Comparison of ENCODE assay signal across 1 cellular context in genomic region chr15:77974098-77974414, GRCh38.
TF ChIP-seq lines count a peak whose summit lies in the region.

No MANE protein-coding gene starts in this region.

TF ChIP-seq in HepG2, 621 proteins besides CTCF, POLR2A, EP300 and RAD21:
- TF ChIP-seq ZNF142 (CRISPR knock-in tag; IDR thresholded peaks at IDR 0.05) = no peak
- TF ChIP-seq NBN (conservative IDR thresholded peaks at IDR 0.05) = no peak
- no peak for TF ChIP-seq ARID2 (CRISPR knock-in tag; IDR thresholded peaks at IDR 0.05; ENCODE audit: borderline replicate concordance)
- no peak for TF ChIP-seq GLI4 (CRISPR knock-in tag; IDR thresholded peaks at IDR 0.05; ENCODE audit: borderline replicate concordance)
- no peak for TF ChIP-seq ZBTB43 (CRISPR knock-in tag; conservative IDR thresholded peaks at IDR 0.05)
- no peak for TF ChIP-seq ZNF570 (CRISPR knock-in tag; IDR thresholded peaks at IDR 0.05; ENCODE audit: borderline replicate concordance)
- TF ChIP-seq, protein P1, sequence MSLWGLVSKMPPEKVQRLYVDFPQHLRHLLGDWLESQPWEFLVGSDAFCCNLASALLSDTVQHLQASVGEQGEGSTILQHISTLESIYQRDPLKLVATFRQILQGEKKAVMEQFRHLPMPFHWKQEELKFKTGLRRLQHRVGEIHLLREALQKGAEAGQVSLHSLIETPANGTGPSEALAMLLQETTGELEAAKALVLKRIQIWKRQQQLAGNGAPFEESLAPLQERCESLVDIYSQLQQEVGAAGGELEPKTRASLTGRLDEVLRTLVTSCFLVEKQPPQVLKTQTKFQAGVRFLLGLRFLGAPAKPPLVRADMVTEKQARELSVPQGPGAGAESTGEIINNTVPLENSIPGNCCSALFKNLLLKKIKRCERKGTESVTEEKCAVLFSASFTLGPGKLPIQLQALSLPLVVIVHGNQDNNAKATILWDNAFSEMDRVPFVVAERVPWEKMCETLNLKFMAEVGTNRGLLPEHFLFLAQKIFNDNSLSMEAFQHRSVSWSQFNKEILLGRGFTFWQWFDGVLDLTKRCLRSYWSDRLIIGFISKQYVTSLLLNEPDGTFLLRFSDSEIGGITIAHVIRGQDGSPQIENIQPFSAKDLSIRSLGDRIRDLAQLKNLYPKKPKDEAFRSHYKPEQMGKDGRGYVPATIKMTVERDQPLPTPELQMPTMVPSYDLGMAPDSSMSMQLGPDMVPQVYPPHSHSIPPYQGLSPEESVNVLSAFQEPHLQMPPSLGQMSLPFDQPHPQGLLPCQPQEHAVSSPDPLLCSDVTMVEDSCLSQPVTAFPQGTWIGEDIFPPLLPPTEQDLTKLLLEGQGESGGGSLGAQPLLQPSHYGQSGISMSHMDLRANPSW (CRISPR knock-in tag; IDR thresholded peaks at IDR 0.05; ENCODE audit: borderline replicate concordance) = no peak
- TF ChIP-seq GATA4 (IDR thresholded peaks at IDR 0.05; ENCODE audit: borderline replicate concordance, low read depth) = no peak
- no peak for TF ChIP-seq ZFP36L2 (CRISPR knock-in tag; IDR thresholded peaks at IDR 0.05)
- no peak for TF ChIP-seq SAP130 (CRISPR knock-in tag; IDR thresholded peaks at IDR 0.05; ENCODE audit: low read depth)
- no peak for TF ChIP-seq ZNF224 (CRISPR knock-in tag; IDR thresholded peaks at IDR 0.05)
- TF ChIP-seq ZNF383 (CRISPR knock-in tag; IDR thresholded peaks at IDR 0.05; ENCODE audit: borderline replicate concordance) = no peak
- TF ChIP-seq PHF5A (CRISPR knock-in tag; IDR thresholded peaks at IDR 0.05; ENCODE audit: low read depth, unreplicated experiment) = no peak
- no peak for TF ChIP-seq ZNF432 (CRISPR knock-in tag; IDR thresholded peaks at IDR 0.05; ENCODE audit: borderline replicate concordance)
- TF ChIP-seq ZMYM4 (CRISPR knock-in tag; IDR thresholded peaks at IDR 0.05) = no peak
- no peak for TF ChIP-seq CEBPG (CRISPR knock-in tag; IDR thresholded peaks at IDR 0.05)
- TF ChIP-seq STAT5B (CRISPR knock-in tag; IDR thresholded peaks at IDR 0.05) = no peak
- no peak for TF ChIP-seq GPBP1L1 (CRISPR knock-in tag; IDR thresholded peaks at IDR 0.05)
- no peak for TF ChIP-seq RNF2 (conservative IDR thresholded peaks at IDR 0.05; ENCODE audit: low read depth)
